Comparison of ENCODE assay signal across 6 cellular contexts in the genomic region with DNA sequence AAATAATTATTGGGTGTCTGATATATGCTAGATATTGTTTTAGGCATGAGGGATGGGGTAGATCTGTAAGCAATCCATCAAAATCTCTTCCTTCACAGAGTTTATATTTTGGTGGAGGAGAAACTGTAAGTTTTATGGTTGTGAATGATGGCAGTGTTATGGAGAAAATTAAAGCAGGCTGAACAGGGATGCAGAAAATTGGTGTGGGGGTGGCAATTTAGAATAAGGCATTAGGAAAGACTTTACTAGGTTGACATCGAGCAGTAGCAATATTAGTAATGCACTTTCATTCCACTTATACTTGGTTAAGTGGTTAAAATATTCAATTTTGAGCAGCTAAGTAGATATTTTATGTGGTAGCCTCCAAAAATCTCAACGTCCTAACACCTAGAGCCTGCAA.
"Had no signal": no experiment of that assay in that cellular context is flagged by ENCODE, and none has a peak within 500 bp of the region (broad histone marks: within the 10 kb centered on the region; RNA-seq: fewer than 3 reads in every experiment).

No MANE protein-coding gene starts in this region.

- ATAC-seq: HepG2, K562 had no signal

- H3K27ac ChIP-seq: HL-60 had no signal

- H3K4me3 ChIP-seq: K562 had no signal

- DNase-seq: IMR-90, KBM-7, KG1 had no signal
